ENCODE assay signal across 8 cellular contexts in genomic region chr14:98223709-98224108, GRCh38.
DNase-seq lines count a peak whose midpoint lies in the region; ATAC-seq and TF ChIP-seq lines count a peak whose summit lies in the region.
"Not testable (repeated sequence)": the region's sequence is repeated elsewhere in the genome, so short reads cannot be mapped to it uniquely, and the experiment has no call there.

No MANE protein-coding gene starts in this region.

- H3K9me3 Mint-ChIP-seq in CD8-positive, alpha-beta T cell; T-cell; activated CD8-positive, alpha-beta memory T cell treated with anti-CD3 and anti-CD28 coated beads, Interleukin-2, amount 10 ng/mL, durations not matched to agents 7 days and 5 days (ENCODE audit: low read depth); natural killer cell: not testable (repeated sequence)

- not testable (repeated sequence) for H3K4me3 ChIP-seq in CD8-positive, alpha-beta T cell (ENCODE audit: low read depth, low read length)

- not testable (repeated sequence) for TF ChIP-seq CTCF in CD8-positive, alpha-beta T cell (IDR thresholded peaks at IDR 0.05); natural killer cell (IDR thresholded peaks at IDR 0.05)

- H3K4me1 Mint-ChIP-seq in CD8-positive, alpha-beta T cell (ENCODE audit: low read depth): peaks cover 72% of the 10 kb centered on the region
- H3K4me1 Mint-ChIP-seq in T-cell (peaks cover 68 to 81% (median 74%) of the 10 kb centered on the region in 3 donors), natural killer cell (peaks cover 19 to 24% of the 10 kb centered on the region in 2 donors)
- peaks cover 52% of the 10 kb centered on the region for H3K4me1 Mint-ChIP-seq in activated CD8-positive, alpha-beta memory T cell treated with anti-CD3 and anti-CD28 coated beads, Interleukin-2, amount 10 ng/mL, durations not matched to agents 7 days and 5 days

- peak overlapping the region; percentile 57 for H3K4me3 Mint-ChIP-seq in CD8-positive, alpha-beta T cell
- peak overlapping the region; percentile 34 to 67 (median 41) for H3K4me3 Mint-ChIP-seq in T-cell
- H3K4me3 Mint-ChIP-seq in activated CD8-positive, alpha-beta memory T cell treated with anti-CD3 and anti-CD28 coated beads, Interleukin-2, amount 10 ng/mL, durations not matched to agents 7 days and 5 days; natural killer cell: not testable (repeated sequence)

- intact Hi-C loops in CD8-positive, alpha-beta T cell (cut with DNase I, micrococcal nuclease): loop anchor here (2.0 to 10.0 kb wide), 6 partner anchors 15 to 1429 kb away; partner anchors contain the start of gene VRK1 (in 1 of the 2)
- intact Hi-C loops in natural killer cell (cut with micrococcal nuclease): not testable (repeated sequence)

- not testable (repeated sequence) for H3K27me3 ChIP-seq in CD8-positive, alpha-beta T cell (ENCODE audit: insufficient read depth, low read length)

- CTCF ChIA-PET in CD8-positive, alpha-beta T cell (lab: Charles Lee): interaction anchor here (0.6 to 1.6 kb wide), 11 partner anchors 10 to 1082 kb away, joined by 3 to 6 read pairs (median 3); partner anchors contain the start of gene BCL11B
- CTCF ChIA-PET in T-cell (lab: Charles Lee): interaction anchor here in 1 of 2 donors (1.4 kb wide), 1 partner anchor 61 kb away, joined by 6 read pairs; no protein-coding TSS in a partner anchor
- CTCF ChIA-PET in activated CD8-positive, alpha-beta memory T cell treated with anti-CD3 and anti-CD28 coated beads, Interleukin-2, amount 10 ng/mL, durations not matched to agents 7 days and 5 days (lab: Charles Lee): not testable (repeated sequence)

- DNase-seq in CD8-positive, alpha-beta T cell: peak in 6 of 7 experiments; percentile 32 to 80 (median 54)
- DNase-seq in T-cell: peak in 33 of 34 experiments; percentile 26 to 85 (median 57)
- peak; percentile 37 to 45 for DNase-seq in activated CD4-positive, alpha-beta T cell treated with anti-CD3 and anti-CD28 coated beads for 4 hours
- peak; percentile 51 for DNase-seq in activated CD8-positive, alpha-beta memory T cell treated with anti-CD3 and anti-CD28 coated beads, Interleukin-2, amount 10 ng/mL, durations not matched to agents 7 days and 5 days
- peak; percentile 28 for DNase-seq in activated effector memory CD4-positive, alpha-beta T cell treated with Interleukin-2 at 50 U/mL for 16 hours
- DNase-seq in central memory CD4-positive, alpha-beta T cell: peak; percentile 88
- DNase-seq in natural killer cell; stimulated activated naive CD8-positive, alpha-beta T cell treated with anti-CD3 and anti-CD28 coated beads, Interleukin-15, Interleukin-2, amounts not matched to agents 100 U/mL and 50 U/mL, for 24 hours: not testable (repeated sequence)

- peak overlapping the region; percentile 40 for H3K27ac ChIP-seq in CD8-positive, alpha-beta T cell (ENCODE audit: low read depth, low read length)

- POLR2A ChIA-PET in CD8-positive, alpha-beta T cell (lab: Charles Lee): interaction anchor here (0.7 to 2.6 kb wide), 6 partner anchors 8 to 166 kb away, joined by 3 to 7 read pairs (median 4); no protein-coding TSS in a partner anchor
- POLR2A ChIA-PET in T-cell (lab: Charles Lee): interaction anchor here (0.5 to 0.6 kb wide), 2 partner anchors 83 to 980 kb away, joined by 3 to 5 read pairs; no protein-coding TSS in a partner anchor

- not testable (repeated sequence) for H3K27me3 Mint-ChIP-seq in CD8-positive, alpha-beta T cell (ENCODE audit: low read depth); T-cell; activated CD8-positive, alpha-beta memory T cell treated with anti-CD3 and anti-CD28 coated beads, Interleukin-2, amount 10 ng/mL, durations not matched to agents 7 days and 5 days; natural killer cell (ENCODE audit: low read depth in 2 of 2)

- H3K27ac Mint-ChIP-seq in CD8-positive, alpha-beta T cell: peak overlapping the region; percentile 96
- H3K27ac Mint-ChIP-seq in T-cell (peak overlapping the region; percentile 95 to 96), natural killer cell (peak overlapping the region in 1 of 2 donors; percentile 72)
- H3K27ac Mint-ChIP-seq in activated CD8-positive, alpha-beta memory T cell treated with anti-CD3 and anti-CD28 coated beads, Interleukin-2, amount 10 ng/mL, durations not matched to agents 7 days and 5 days: peak overlapping the region; percentile 77

- H3K36me3 Mint-ChIP-seq in CD8-positive, alpha-beta T cell; T-cell; activated CD8-positive, alpha-beta memory T cell treated with anti-CD3 and anti-CD28 coated beads, Interleukin-2, amount 10 ng/mL, durations not matched to agents 7 days and 5 days; natural killer cell: not testable (repeated sequence)

- H3K36me3 ChIP-seq in CD8-positive, alpha-beta T cell (ENCODE audit: insufficient read depth, low read length): not testable (repeated sequence)

- H3K4me1 ChIP-seq in CD8-positive, alpha-beta T cell (ENCODE audit: insufficient read depth, low read length): peaks cover 83% of the 10 kb centered on the region

- not testable (repeated sequence) for H3K9me3 ChIP-seq in CD8-positive, alpha-beta T cell (ENCODE audit: low read length)

- peak; percentile 92 for ATAC-seq in CD8-positive, alpha-beta T cell
- peak; percentile 88 to 96 (median 94) for ATAC-seq in T-cell (replicated peaks in 1 of 4)
- peak; percentile 48 for ATAC-seq in activated CD8-positive, alpha-beta memory T cell treated with anti-CD3 and anti-CD28 coated beads, Interleukin-2, amount 10 ng/mL, durations not matched to agents 7 days and 5 days
- peak; percentile 42 to 72 (median 62) for ATAC-seq in natural killer cell
- peak; percentile 37 for ATAC-seq in stimulated activated naive CD8-positive, alpha-beta T cell treated with anti-CD3 and anti-CD28 coated beads, Interleukin-15, Interleukin-2, amounts not matched to agents 100 U/mL and 50 U/mL, for 24 hours

Comparison
In these comparisons a context has a peak if more than half of its experiments do, and no peak if none do; other contexts are left out.
1. ATAC-seq: peak in every context shown above with its lines; median percentile 94 in T-cell; 92 in CD8-positive, alpha-beta T cell; 62 in natural killer cell; 48 in activated CD8-positive, alpha-beta memory T cell treated with anti-CD3 and anti-CD28 coated beads, Interleukin-2, amount 10 ng/mL, durations not matched to agents 7 days and 5 days; 37 in stimulated activated naive CD8-positive, alpha-beta T cell treated with anti-CD3 and anti-CD28 coated beads, Interleukin-15, Interleukin-2, amounts not matched to agents 100 U/mL and 50 U/mL, for 24 hours.